In the genomic region with DNA sequence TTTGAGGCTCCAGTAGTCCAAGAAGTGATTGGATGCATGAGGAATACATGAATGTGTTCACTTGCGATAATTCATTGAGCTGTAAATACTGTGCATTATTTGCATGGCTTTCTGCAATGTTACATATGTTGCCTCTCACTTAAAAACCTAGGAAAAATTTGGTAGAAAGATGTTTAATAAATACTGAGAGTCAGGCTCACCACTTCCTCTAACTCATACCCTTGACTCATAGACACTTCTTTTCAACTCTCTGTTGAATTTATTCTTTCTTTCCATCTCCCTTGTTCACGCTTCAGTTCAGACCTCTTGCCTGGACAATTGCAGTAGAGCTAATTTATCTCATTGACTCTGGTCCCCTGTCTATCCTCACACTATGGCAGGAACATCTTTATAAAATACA, we compare ENCODE assay signal across 22 cellular contexts. TPM values are rescaled to one million over a fixed set of nuclear protein-coding genes. Genes with fewer than 3 reads are reported as not detected.
DNase-seq lines count a peak whose midpoint lies in the region; ATAC-seq, FAIRE-seq and TF ChIP-seq lines count a peak whose summit lies in the region.
"Had no signal": no experiment of that assay in that cellular context is flagged by ENCODE, and none has a peak within 500 bp of the region (broad histone marks: within the 10 kb centered on the region; RNA-seq: fewer than 3 reads in every experiment).

No MANE protein-coding gene starts in this region.

- no peak overlapping the region for H3K4me3 Mint-ChIP-seq in activated CD8-positive, alpha-beta T cell treated with anti-CD3 and anti-CD28 coated beads for 36 hours
- no peak overlapping the region for H3K4me3 Mint-ChIP-seq in stimulated activated naive CD8-positive, alpha-beta T cell treated with anti-CD3 and anti-CD28 coated beads, Interleukin-15, amount 100 ng/mL, for 72 hours
- H3K4me3 Mint-ChIP-seq: B cell; CD4-positive, alpha-beta T cell had no signal

- peaks cover 5 to 16% of the 10 kb centered on the region in 2 donors for H3K36me3 Mint-ChIP-seq in activated naive CD4-positive, alpha-beta T cell treated with anti-CD3 and anti-CD28 coated beads, Interleukin-2, amount 50 U/mL, for 72 hours
- peaks cover 15% of the 10 kb centered on the region for H3K36me3 Mint-ChIP-seq in activated CD8-positive, alpha-beta T cell treated with anti-CD3 and anti-CD28 coated beads for 36 hours (ENCODE audit: low read depth)

- H3K27me3 Mint-ChIP-seq in activated CD8-positive, alpha-beta T cell treated with anti-CD3 and anti-CD28 coated beads for 36 hours, result no peaks in the 10 kb centered on the region
- H3K27me3 Mint-ChIP-seq in stimulated activated naive CD8-positive, alpha-beta T cell treated with anti-CD3 and anti-CD28 coated beads, Interleukin-15, amount 100 ng/mL, for 72 hours, result no peaks in the 10 kb centered on the region
- H3K27me3 Mint-ChIP-seq: CD4-positive, alpha-beta T cell had no signal

- in situ Hi-C loops in brain microvascular endothelial cell (cut with HindIII; ENCODE audit: low pct_ligation_motif_present, low sequenced_read_pairs), result no loop called here

- no peak for DNase-seq in activated naive CD4-positive, alpha-beta T cell treated with anti-CD3 and anti-CD28 coated beads, Interleukin-2, amount 50 U/mL, for 72 hours (ENCODE audit: low spot score in 2 of 2)
- DNase-seq in activated naive CD4-positive, alpha-beta T cell treated with anti-CD3 and anti-CD28 coated beads, Interleukin-2, amount 50 U/mL, for 16 hours, result no peak
- no peak for DNase-seq in activated CD8-positive, alpha-beta T cell treated with anti-CD3 and anti-CD28 coated beads for 36 hours
- DNase-seq in bronchial epithelial cell (ENCODE audit: low read depth) (peak; percentile 7), uterus (no peak), brain microvascular endothelial cell (no peak)
- DNase-seq in stimulated activated naive CD8-positive, alpha-beta T cell treated with anti-CD3 and anti-CD28 coated beads, Interleukin-15, amount 100 ng/mL, for 72 hours, result no peak
- DNase-seq: ACHN; CD4-positive, alpha-beta T cell; DMS79; GDM1; KBM-7; NCI-H1092 treated with DMSO at 0.1 percent for 48 hours; NCI-H1694 treated with DMSO at 0.1 percent for 48 hours; NCI-H748 treated with DMSO at 0.1 percent for 48 hours; SHP77 had no signal

- peaks cover 30% of the 10 kb centered on the region for H3K4me1 Mint-ChIP-seq in activated CD8-positive, alpha-beta T cell treated with anti-CD3 and anti-CD28 coated beads for 36 hours (ENCODE audit: low read depth)
- peaks cover 37% of the 10 kb centered on the region for H3K4me1 Mint-ChIP-seq in stimulated activated naive CD8-positive, alpha-beta T cell treated with anti-CD3 and anti-CD28 coated beads, Interleukin-15, amount 100 ng/mL, for 72 hours
- H3K4me1 Mint-ChIP-seq: B cell had no signal

- peak overlapping the region in 1 of 2 donors; percentile 18 for H3K27ac Mint-ChIP-seq in activated naive CD4-positive, alpha-beta T cell treated with anti-CD3 and anti-CD28 coated beads, Interleukin-2, amount 50 U/mL, for 72 hours
- H3K27ac Mint-ChIP-seq in activated CD8-positive, alpha-beta T cell treated with anti-CD3 and anti-CD28 coated beads for 36 hours, result peak overlapping the region; percentile 60
- H3K27ac Mint-ChIP-seq in stimulated activated naive CD8-positive, alpha-beta T cell treated with anti-CD3 and anti-CD28 coated beads, Interleukin-15, amount 100 ng/mL, for 72 hours, result no peak overlapping the region
- H3K27ac Mint-ChIP-seq: B cell; CD4-positive, alpha-beta T cell had no signal

- H3K4me1 ChIP-seq in uterus, result no peaks in the 10 kb centered on the region

- no peak for TF ChIP-seq POLR2A in uterus (IDR thresholded peaks at IDR 0.05)

- CTCF ChIA-PET in activated CD8-positive, alpha-beta T cell treated with anti-CD3 and anti-CD28 coated beads for 36 hours (lab: Charles Lee), result no interaction called here

- intact Hi-C loops in activated CD8-positive, alpha-beta T cell treated with anti-CD3 and anti-CD28 coated beads for 36 hours (cut with micrococcal nuclease), result no loop called here
- intact Hi-C loops in uterus (cut with DNase I; ENCODE audit: low total_unique reads), result no loop called here

- H3K4me3 ChIP-seq in bronchial epithelial cell (ENCODE audit: low read depth, low read length) (no peak overlapping the region), uterus (no peak overlapping the region), brain microvascular endothelial cell (ENCODE audit: low read depth, low read length) (no peak overlapping the region)

- no peak overlapping the region for H3K27ac ChIP-seq in uterus
- H3K27ac ChIP-seq in brain microvascular endothelial cell, result no peak overlapping the region
- H3K27ac ChIP-seq: HL-60 had no signal

- peak; percentile 86 to 88 for ATAC-seq in activated naive CD4-positive, alpha-beta T cell treated with anti-CD3 and anti-CD28 coated beads, Interleukin-2, amount 50 U/mL, for 72 hours
- ATAC-seq in activated CD8-positive, alpha-beta T cell treated with anti-CD3 and anti-CD28 coated beads for 36 hours, result peak; percentile 78
- ATAC-seq in stimulated activated naive CD8-positive, alpha-beta T cell treated with anti-CD3 and anti-CD28 coated beads, Interleukin-15, amount 100 ng/mL, for 72 hours, result peak; percentile 86
- no peak for ATAC-seq in GM19455 (IDR thresholded peaks at IDR 0.05; ENCODE audit: unreplicated experiment)
- ATAC-seq: Panc1 had no signal

- peaks cover 0 to 4% of the 10 kb centered on the region in 2 donors for H3K9me3 Mint-ChIP-seq in activated naive CD4-positive, alpha-beta T cell treated with anti-CD3 and anti-CD28 coated beads, Interleukin-2, amount 50 U/mL, for 72 hours
- H3K9me3 Mint-ChIP-seq in activated CD8-positive, alpha-beta T cell treated with anti-CD3 and anti-CD28 coated beads for 36 hours, result no peaks in the 10 kb centered on the region
- no peaks in the 10 kb centered on the region for H3K9me3 Mint-ChIP-seq in stimulated activated naive CD8-positive, alpha-beta T cell treated with anti-CD3 and anti-CD28 coated beads, Interleukin-15, amount 100 ng/mL, for 72 hours
- H3K9me3 Mint-ChIP-seq: CD4-positive, alpha-beta T cell had no signal

- H3K27me3 ChIP-seq in bronchial epithelial cell (ENCODE audit: control insufficient read depth, insufficient read depth, low read length) (no peaks in the 10 kb centered on the region), uterus (no peaks in the 10 kb centered on the region), brain microvascular endothelial cell (replicated peaks) (no peaks in the 10 kb centered on the region)

- no peak for TF ChIP-seq CTCF in activated CD8-positive, alpha-beta T cell treated with anti-CD3 and anti-CD28 coated beads for 36 hours (IDR thresholded peaks at IDR 0.05)
- TF ChIP-seq CTCF in bronchial epithelial cell (IDR thresholded peaks at IDR 0.05; ENCODE audit: insufficient read depth, low read length, severe bottlenecking), result no peak
- TF ChIP-seq CTCF in uterus (IDR thresholded peaks at IDR 0.05), result no peak
- no peak for TF ChIP-seq CTCF in brain microvascular endothelial cell (IDR thresholded peaks at IDR 0.05; ENCODE audit: low read depth, low read length, missing control alignments)

- H3K36me3 ChIP-seq in bronchial epithelial cell (ENCODE audit: control insufficient read depth, insufficient read depth, low read length) (no peaks in the 10 kb centered on the region), uterus (no peaks in the 10 kb centered on the region), brain microvascular endothelial cell (replicated peaks) (no peaks in the 10 kb centered on the region)

- FAIRE-seq in bronchial epithelial cell (lab: Jason Lieb, UNC), result no peak
- FAIRE-seq: GM12892, H1 had no signal

- H3K9me3 ChIP-seq in uterus, result no peaks in the 10 kb centered on the region

- POLR2A ChIA-PET in activated CD8-positive, alpha-beta T cell treated with anti-CD3 and anti-CD28 coated beads for 36 hours (lab: Charles Lee), result no interaction called here

RNA-seq across cellular contexts. Expression of gene LEF1, which starts 35.8 kb away (rescaled TPM):
- total RNA-seq in activated naive CD4-positive, alpha-beta T cell treated with anti-CD3 and anti-CD28 coated beads, Interleukin-2, amount 50 U/mL, for 72 hours, result 100 to 1,000 TPM; 205 to 291 TPM
- 100 to 1,000 TPM; 178 to 182 TPM for total RNA-seq in activated CD8-positive, alpha-beta T cell treated with anti-CD3 and anti-CD28 coated beads for 36 hours
- total RNA-seq in bronchial epithelial cell (not detected in 2 replicates), uterus (10 to 100 TPM; 27.4 to 49.7 (median 43.7) TPM)

Comparison
In these comparisons a context has a peak if more than half of its experiments do, and no peak if none do; other contexts are left out.
1. RNA of gene LEF1, which starts 35.8 kb away (total RNA-seq): 205 to 291 TPM in activated naive CD4-positive, alpha-beta T cell treated with anti-CD3 and anti-CD28 coated beads, Interleukin-2, amount 50 U/mL, for 72 hours, 178 to 182 TPM in activated CD8-positive, alpha-beta T cell treated with anti-CD3 and anti-CD28 coated beads for 36 hours and 27.4 to 49.7 TPM in uterus; not detected in bronchial epithelial cell; every median in the first group is over 10 times any median in the second.